In genomic region chr9:132880311-132880661, GRCh38 we compare ENCODE assay signal across 12 cellular contexts. TPM values are rescaled to one million over a fixed set of nuclear protein-coding genes. Genes with fewer than 3 reads are reported as not detected.
DNase-seq lines count a peak whose midpoint lies in the region; ATAC-seq and TF ChIP-seq lines count a peak whose summit lies in the region.
"Had no signal": no experiment of that assay in that cellular context is flagged by ENCODE, and none has a peak within 500 bp of the region (broad histone marks: within the 10 kb centered on the region; RNA-seq: fewer than 3 reads in every experiment).

No MANE protein-coding gene starts in this region.

- no peak for TF ChIP-seq CTCF in activated B cell treated with CpG ODN at 0.5 μM for 24 hours (IDR thresholded peaks at IDR 0.05)
- no peak for TF ChIP-seq CTCF in natural killer cell (IDR thresholded peaks at IDR 0.05)
- TF ChIP-seq CTCF in omental fat pad (IDR thresholded peaks at IDR 0.05) = no peak

- peaks cover 14 to 26% (median 16%) of the 10 kb centered on the region in 3 donors for H3K4me1 Mint-ChIP-seq in CD8-positive, alpha-beta memory T cell
- H3K4me1 Mint-ChIP-seq in activated B cell treated with CpG ODN at 0.5 μM for 24 hours = peaks cover 17% of the 10 kb centered on the region
- peaks cover 15 to 24% of the 10 kb centered on the region in 2 donors for H3K4me1 Mint-ChIP-seq in natural killer cell

- no peaks in the 10 kb centered on the region for H3K9me3 ChIP-seq in CD8-positive, alpha-beta memory T cell (ENCODE audit: low read length)
- H3K9me3 ChIP-seq: stomach had no signal

- POLR2A ChIA-PET in CD8-positive, alpha-beta memory T cell (lab: Charles Lee) = interaction anchor here (0.8 kb wide), 1 partner anchor 320 kb away, joined by 5 read pairs; no protein-coding TSS in a partner anchor
- POLR2A ChIA-PET in activated B cell treated with CpG ODN at 0.5 μM for 24 hours (lab: Charles Lee) = interaction anchor here (1.6 kb wide), 1 partner anchor 150 kb away, joined by 4 read pairs; the partner anchor contains the start of gene GTF3C5

- no peaks in the 10 kb centered on the region for H3K36me3 Mint-ChIP-seq in CD8-positive, alpha-beta memory T cell
- H3K36me3 Mint-ChIP-seq in activated B cell treated with CpG ODN at 0.5 μM for 24 hours (ENCODE audit: low read depth) (no peaks in the 10 kb centered on the region), natural killer cell (no peaks in the 10 kb centered on the region)

- H3K27ac Mint-ChIP-seq in CD8-positive, alpha-beta memory T cell = peak overlapping the region in 4 of 8 donors; percentile 18 to 90 (median 62)
- H3K27ac Mint-ChIP-seq in activated B cell treated with CpG ODN at 0.5 μM for 24 hours = peak overlapping the region; percentile 66
- peak overlapping the region; percentile 74 to 84 for H3K27ac Mint-ChIP-seq in natural killer cell

- intact Hi-C loops in activated B cell treated with CpG ODN at 0.5 μM for 24 hours (cut with micrococcal nuclease) = no loop called here
- intact Hi-C loops in natural killer cell (cut with micrococcal nuclease) = no loop called here

- ATAC-seq in activated B cell treated with CpG ODN at 0.5 μM for 24 hours (ENCODE audit: low read depth) = no peak
- ATAC-seq in natural killer cell = no peak
- ATAC-seq in HG03139 (IDR thresholded peaks at IDR 0.05; ENCODE audit: unreplicated experiment) = no peak
- ATAC-seq in HG02885 (IDR thresholded peaks at IDR 0.05; ENCODE audit: poor library complexity, unreplicated experiment) = no peak
- ATAC-seq in omental fat pad (ENCODE audit: low FRiP score) = no peak

- H3K36me3 ChIP-seq in CD8-positive, alpha-beta memory T cell (ENCODE audit: insufficient read depth, low read length) = no peaks in the 10 kb centered on the region

- H3K4me1 ChIP-seq in CD8-positive, alpha-beta memory T cell (ENCODE audit: insufficient read depth, low read length) = peaks cover 5% of the 10 kb centered on the region

- DNase-seq in AG08395 (ENCODE audit: low spot score) (peak; percentile 15), activated B cell treated with CpG ODN at 0.5 μM for 24 hours (no peak), natural killer cell (no peak), omental fat pad (ENCODE audit: low spot score) (no peak)
- peak in 1 of 5 donors; percentile 18 for DNase-seq in CD8-positive, alpha-beta memory T cell
- no peak for DNase-seq in stimulated activated CD4-positive, alpha-beta T cell treated with anti-CD3 and anti-CD28 coated beads, Interleukin-2, amount 100 ng/mL, for 48 hours
- DNase-seq: activated CD4-positive, alpha-beta T cell treated with anti-CD3 and anti-CD28 coated beads for 48 hours; NCI-H2029 treated with DMSO at 0.1 percent for 48 hours; stimulated activated CD4-positive, alpha-beta T cell treated with anti-CD3 and anti-CD28 coated beads, Interleukin-4, amount 100 ng/mL, for 4 hours; stomach had no signal

- no peaks in the 10 kb centered on the region for H3K27me3 ChIP-seq in CD8-positive, alpha-beta memory T cell (ENCODE audit: insufficient read depth, low read length, poor library complexity, severe bottlenecking)
- H3K27me3 ChIP-seq: stomach had no signal

- H3K27ac ChIP-seq in CD8-positive, alpha-beta memory T cell (ENCODE audit: low read depth, low read length) = no peak overlapping the region

- H3K27me3 Mint-ChIP-seq in CD8-positive, alpha-beta memory T cell = peaks cover 0 to 2% of the 10 kb centered on the region in 2 donors
- H3K27me3 Mint-ChIP-seq in activated B cell treated with CpG ODN at 0.5 μM for 24 hours (no peaks in the 10 kb centered on the region), natural killer cell (ENCODE audit: low read depth in 2 of 2) (peaks cover 0 to 3% of the 10 kb centered on the region in 2 donors)

- no peak overlapping the region for H3K4me3 ChIP-seq in CD8-positive, alpha-beta memory T cell (ENCODE audit: low read length)
- H3K4me3 ChIP-seq: stomach had no signal

- no peaks in the 10 kb centered on the region for H3K9me3 Mint-ChIP-seq in CD8-positive, alpha-beta memory T cell
- H3K9me3 Mint-ChIP-seq in activated B cell treated with CpG ODN at 0.5 μM for 24 hours (no peaks in the 10 kb centered on the region), natural killer cell (no peaks in the 10 kb centered on the region)

- H3K4me3 Mint-ChIP-seq in CD8-positive, alpha-beta memory T cell = peak overlapping the region in 6 of 7 donors; percentile 52 to 90 (median 82)
- H3K4me3 Mint-ChIP-seq in activated B cell treated with CpG ODN at 0.5 μM for 24 hours (peak overlapping the region; percentile 38), natural killer cell (peak overlapping the region; percentile 86)

- CTCF ChIA-PET in CD8-positive, alpha-beta memory T cell (lab: Charles Lee) = no interaction called here
- CTCF ChIA-PET in activated B cell treated with CpG ODN at 0.5 μM for 24 hours (lab: Charles Lee) = interaction anchor here (1.2 to 2.6 kb wide), 3 partner anchors 19 to 142 kb away, joined by 3 to 13 read pairs (median 3); no protein-coding TSS in a partner anchor

RNA-seq across cellular contexts. Expression of gene SPACA9, which starts 1.6 kb away (rescaled TPM):
- total RNA-seq in CD8-positive, alpha-beta memory T cell = 1 to 10 TPM; 2.6 to 2.8 TPM
- 1.4 TPM for polyA plus RNA-seq in CD8-positive, alpha-beta memory T cell
- total RNA-seq in activated B cell treated with CpG ODN at 0.5 μM for 24 hours = 1.2 and 1.6 TPM in 2 replicates
- total RNA-seq in natural killer cell = 1 to 10 TPM; 1.1 to 1.6 (median 1.4) TPM
- total RNA-seq in omental fat pad = 1 to 10 TPM; 2.9 to 3.8 (median 3.3) TPM

RNA-seq across cellular contexts. Expression of gene AK8, which starts 2.2 kb away (rescaled TPM):
- total RNA-seq in CD8-positive, alpha-beta memory T cell = not detected
- not detected for polyA plus RNA-seq in CD8-positive, alpha-beta memory T cell
- total RNA-seq in activated B cell treated with CpG ODN at 0.5 μM for 24 hours (0.93 and 1.0 TPM in 2 replicates), natural killer cell (under 1 TPM; 0.14 to 0.21 (median 0.18) TPM), omental fat pad (1 to 10 TPM in 3 of 4 donors, not detected in 1; 1.0 to 1.3 (median 1.3) TPM)
